ENCODE assay signal across 26 cellular contexts in genomic region chrX:153897899-153898298, GRCh38. TPM values are rescaled to one million over a fixed set of nuclear protein-coding genes. Genes with fewer than 3 reads are reported as not detected.
DNase-seq lines count a peak whose midpoint lies in the region; ATAC-seq and TF ChIP-seq lines count a peak whose summit lies in the region.
"Had no signal": no experiment of that assay in that cellular context is flagged by ENCODE, and none has a peak within 500 bp of the region (broad histone marks: within the 10 kb centered on the region; RNA-seq: fewer than 3 reads in every experiment).

No MANE protein-coding gene starts in this region.

- H3K36me3 ChIP-seq in ovary (no peaks in the 10 kb centered on the region), upper lobe of left lung (no peaks in the 10 kb centered on the region)
- H3K36me3 ChIP-seq: BLaER1 had no signal

- H3K36me3 Mint-ChIP-seq in T-helper 2 cell treated with Interferon-gamma antibody and Interleukin-4, amounts not matched to agents 5 μg/mL and 100 μg/mL, for 36 hours (ENCODE audit: low read depth), result no peaks in the 10 kb centered on the region

- no peaks in the 10 kb centered on the region for H3K4me1 ChIP-seq in ovary (ENCODE audit: insufficient read depth)
- peaks cover 3 to 11% (median 6%) of the 10 kb centered on the region in 4 donors for H3K4me1 ChIP-seq in upper lobe of left lung

- DNase-seq in NCI-H2227 treated with DMSO at 0.1 percent for 48 hours (lab: John Stamatoyannopoulos, UW), result peak; percentile 11
- DNase-seq in NCI-H2227 (lab: John Stamatoyannopoulos, UW; ENCODE audit: unreplicated experiment), result no peak
- peak; percentile 96 for DNase-seq in OCI-M1 (lab: John Stamatoyannopoulos, UW)
- peak; percentile 17 for DNase-seq in cerebellar cortex (ENCODE audit: low spot score)
- no peak for DNase-seq in ovary
- DNase-seq in T-helper 2 cell treated with Interferon-gamma antibody and Interleukin-4, amounts not matched to agents 5 μg/mL and 100 μg/mL, for 36 hours (ENCODE audit: low spot score), result no peak
- DNase-seq in upper lobe of left lung, result no peak
- DNase-seq: ACHN; CD4-positive, alpha-beta T cell; COR-L47; DMS153; GDM1; GM23248; HCEC 1CT; Karpas-422; NCI-H187; NCI-H226; NCI-H510A treated with DMSO at 0.1 percent for 48 hours; Right ventricle myocardium superior had no signal

- ATAC-seq in HG03354 (IDR thresholded peaks at IDR 0.05; ENCODE audit: poor library complexity, severe bottlenecking, unreplicated experiment) (no peak), upper lobe of left lung (ENCODE audit: low FRiP score in 2 of 2) (no peak)

- no peak overlapping the region for H3K4me3 Mint-ChIP-seq in T-helper 2 cell treated with Interferon-gamma antibody and Interleukin-4, amounts not matched to agents 5 μg/mL and 100 μg/mL, for 36 hours
- H3K4me3 Mint-ChIP-seq: CD4-positive, alpha-beta T cell; IgD-negative memory B cell had no signal

- peaks cover 14% of the 10 kb centered on the region for H3K4me1 Mint-ChIP-seq in T-helper 2 cell treated with Interferon-gamma antibody and Interleukin-4, amounts not matched to agents 5 μg/mL and 100 μg/mL, for 36 hours (ENCODE audit: low read depth)

- no peak for TF ChIP-seq POLR2A in ovary (IDR thresholded peaks at IDR 0.05)
- TF ChIP-seq POLR2A in upper lobe of left lung (IDR thresholded peaks at IDR 0.05), result no peak

- peaks cover 8% of the 10 kb centered on the region for H3K27me3 Mint-ChIP-seq in T-helper 2 cell treated with Interferon-gamma antibody and Interleukin-4, amounts not matched to agents 5 μg/mL and 100 μg/mL, for 36 hours (ENCODE audit: low read depth)
- H3K27me3 Mint-ChIP-seq: CD4-positive, alpha-beta T cell had no signal

- H3K9me3 ChIP-seq in ovary (peaks cover 0 to 3% of the 10 kb centered on the region in 2 donors), upper lobe of left lung (peaks cover 0 to 6% (median 0%) of the 10 kb centered on the region in 4 donors)

- no peaks in the 10 kb centered on the region for H3K9me3 Mint-ChIP-seq in T-helper 2 cell treated with Interferon-gamma antibody and Interleukin-4, amounts not matched to agents 5 μg/mL and 100 μg/mL, for 36 hours
- H3K9me3 Mint-ChIP-seq: CD4-positive, alpha-beta T cell had no signal

- no peak overlapping the region for H3K27ac Mint-ChIP-seq in T-helper 2 cell treated with Interferon-gamma antibody and Interleukin-4, amounts not matched to agents 5 μg/mL and 100 μg/mL, for 36 hours
- H3K27ac Mint-ChIP-seq: CD4-positive, alpha-beta T cell had no signal

- intact Hi-C loops in ovary (cut with DNase I), result no loop called here

- no peaks in the 10 kb centered on the region for H3K27me3 ChIP-seq in ovary
- no peaks in the 10 kb centered on the region for H3K27me3 ChIP-seq in upper lobe of left lung

- TF ChIP-seq EP300 in ovary (IDR thresholded peaks at IDR 0.05) (no peak), upper lobe of left lung (IDR thresholded peaks at IDR 0.05) (no peak)

- H3K4me3 ChIP-seq in ovary, result no peak overlapping the region
- H3K4me3 ChIP-seq in upper lobe of left lung, result no peak overlapping the region
- H3K4me3 ChIP-seq: BLaER1, GM23248 had no signal

- H3K27ac ChIP-seq in ovary, result no peak overlapping the region
- no peak overlapping the region for H3K27ac ChIP-seq in upper lobe of left lung
- H3K27ac ChIP-seq: 22Rv1, BLaER1, GM23248 had no signal

- no peak for TF ChIP-seq CTCF in ovary (IDR thresholded peaks at IDR 0.05)
- no peak for TF ChIP-seq CTCF in upper lobe of left lung (IDR thresholded peaks at IDR 0.05)

RNA-seq across cellular contexts. Expression of gene AVPR2, which starts 6.6 kb away (rescaled TPM):
- total RNA-seq in ovary (1 to 10 TPM in 1 of 7 donors, under 1 TPM in 4, not detected in 2; 0.34 to 1.5 (median 0.50) TPM), upper lobe of left lung (1 to 10 TPM in 3 of 6 donors, not detected in 3; 1.2 to 2.8 (median 1.4) TPM)
- polyA plus RNA-seq in ovary, result 1 to 10 TPM in 1 of 2 donors, not detected in 1; 1.3 TPM
- total RNA-seq: CD4-positive, alpha-beta T cell; Daoy; GM23248; RPMI7951 had no signal
- polyA plus RNA-seq: GM23248, IgD-negative memory B cell had no signal

RNA-seq across cellular contexts. Expression of gene L1CAM, which starts 11.9 kb away (rescaled TPM):
- 1 to 10 TPM in 3 of 7 donors, under 1 TPM in 3, not detected in 1; 0.36 to 3.0 (median 1.1) TPM for total RNA-seq in ovary
- polyA plus RNA-seq in ovary, result 1 to 10 TPM in 1 of 2 donors, under 1 TPM in 1; 0.63 to 1.1 TPM
- total RNA-seq in upper lobe of left lung, result 10 to 100 TPM in 1 of 6 donors, 1 to 10 TPM in 2, under 1 TPM in 2, not detected in 1; 0.52 to 10.0 (median 1.1) TPM

RNA-seq across cellular contexts. Expression of gene ARHGAP4, which starts 28.2 kb away (rescaled TPM):
- total RNA-seq in ovary (10 to 100 TPM in 5 of 7 donors, 1 to 10 TPM in 2; 7.0 to 22.3 (median 11.4) TPM), upper lobe of left lung (100 to 1,000 TPM in 2 of 6 donors, 10 to 100 TPM in 4; 33.4 to 353 (median 82.6) TPM)
- polyA plus RNA-seq in ovary, result 10 to 100 TPM in 1 of 2 donors, 1 to 10 TPM in 1; 1.2 to 14.7 TPM

RNA-seq across cellular contexts. Expression of gene NAA10, which starts 36.9 kb away (rescaled TPM):
- total RNA-seq in ovary (10 to 100 TPM; 36.7 to 95.5 (median 64.2) TPM), upper lobe of left lung (100 to 1,000 TPM in 2 of 6 donors, 10 to 100 TPM in 4; 30.7 to 116 (median 76.2) TPM)
- 10 to 100 TPM; 64.9 to 87.3 TPM for polyA plus RNA-seq in ovary

RNA-seq across cellular contexts. Expression of gene RENBP, which starts 46.5 kb away (rescaled TPM):
- total RNA-seq in ovary, result 1 to 10 TPM in 6 of 7 donors, under 1 TPM in 1; 0.80 to 4.9 (median 2.5) TPM
- 1 to 10 TPM; 1.2 to 2.8 TPM for polyA plus RNA-seq in ovary
- 10 to 100 TPM; 32.8 to 81.7 (median 54.5) TPM for total RNA-seq in upper lobe of left lung
- total RNA-seq: M059J had no signal
- polyA plus RNA-seq: GM23248 had no signal

Comparison
In these comparisons a context has a peak if more than half of its experiments do, and no peak if none do; other contexts are left out.
1. DNase-seq: peak in NCI-H2227 treated with DMSO at 0.1 percent for 48 hours (single experiment), OCI-M1 (single experiment) and cerebellar cortex (single experiment); none in NCI-H2227 (single experiment), ovary (0 of 5), T-helper 2 cell treated with Interferon-gamma antibody and Interleukin-4, amounts not matched to agents 5 μg/mL and 100 μg/mL, for 36 hours (single experiment) and upper lobe of left lung (0 of 2).